ENCODE assay signal across 12 cellular contexts in genomic region chr11:67440229-67441081, GRCh38. TPM values are rescaled to one million over a fixed set of nuclear protein-coding genes. Genes with fewer than 3 reads are reported as not detected.
DNase-seq lines count a peak whose midpoint lies in the region; ATAC-seq and FAIRE-seq lines count a peak whose summit lies in the region.
"Had no signal": no experiment of that assay in that cellular context is flagged by ENCODE, and none has a peak within 500 bp of the region (broad histone marks: within the 10 kb centered on the region; RNA-seq: fewer than 3 reads in every experiment).

No MANE protein-coding gene starts in this region.

- 71 to 74% (median 73%) methylated on average over 16 to 17 of the region's 17 CpGs for WGBS in small intestine, 3 donors

- H3K4me1 Mint-ChIP-seq in activated CD4-positive, alpha-beta T cell treated with anti-CD3 and anti-CD28 coated beads, Interleukin-2, amount 10 ng/mL, durations not matched to agents 24 days and 14 days: peaks cover 48% of the 10 kb centered on the region
- H3K4me1 Mint-ChIP-seq in effector memory CD8-positive, alpha-beta T cell (ENCODE audit: low read depth in 2 of 2): peaks cover 63 to 68% of the 10 kb centered on the region in 2 donors

- H3K4me3 Mint-ChIP-seq in activated CD4-positive, alpha-beta T cell treated with anti-CD3 and anti-CD28 coated beads, Interleukin-2, amount 10 ng/mL, durations not matched to agents 24 days and 14 days: peak overlapping the region; percentile 99
- H3K4me3 Mint-ChIP-seq in effector memory CD8-positive, alpha-beta T cell: peak overlapping the region; percentile 98 to 99

- no peaks in the 10 kb centered on the region for H3K27me3 ChIP-seq in small intestine (ENCODE audit: control insufficient read depth in 2 of 2, insufficient read depth in 2 of 2, low read length in 2 of 2)
- H3K27me3 ChIP-seq: dorsolateral prefrontal cortex had no signal

- 0 out of 2 replicates have a peak overlapping the region, but pooled peaks have one; percentile 31 for H3K27ac ChIP-seq in SK-N-MC
- peak overlapping the region; percentile 11 to 42 for H3K27ac ChIP-seq in small intestine (ENCODE audit: low read depth in 1 of 2, low read length in 1 of 2)

- H3K4me3 ChIP-seq in SK-N-MC (no peak overlapping the region), small intestine (ENCODE audit: low read depth in 1 of 2, low read length in 2 of 2) (no peak overlapping the region)
- H3K4me3 ChIP-seq: mucosa of descending colon had no signal

- no peaks in the 10 kb centered on the region for H3K27me3 Mint-ChIP-seq in activated CD4-positive, alpha-beta T cell treated with anti-CD3 and anti-CD28 coated beads, Interleukin-2, amount 10 ng/mL, durations not matched to agents 24 days and 14 days
- H3K27me3 Mint-ChIP-seq in effector memory CD8-positive, alpha-beta T cell: no peaks in the 10 kb centered on the region

- H3K36me3 Mint-ChIP-seq in activated CD4-positive, alpha-beta T cell treated with anti-CD3 and anti-CD28 coated beads, Interleukin-2, amount 10 ng/mL, durations not matched to agents 24 days and 14 days (ENCODE audit: low read depth): peaks cover 37% of the 10 kb centered on the region
- peaks cover 62% of the 10 kb centered on the region for H3K36me3 Mint-ChIP-seq in effector memory CD8-positive, alpha-beta T cell (ENCODE audit: insufficient read depth)

- intact Hi-C loops in activated CD4-positive, alpha-beta T cell treated with anti-CD3 and anti-CD28 coated beads, Interleukin-2, amount 10 ng/mL, durations not matched to agents 24 days and 14 days (cut with micrococcal nuclease): no loop called here
- intact Hi-C loops in posterior vena cava (cut with DNase I): no loop called here

- H3K9me3 ChIP-seq in SK-N-MC (ENCODE audit: low read depth, low read length) (no peaks in the 10 kb centered on the region), small intestine (ENCODE audit: control insufficient read depth, low read depth) (no peaks in the 10 kb centered on the region)
- H3K9me3 ChIP-seq: mucosa of descending colon had no signal

- H3K9ac ChIP-seq in SK-N-MC (ENCODE audit: insufficient read length): no peak overlapping the region

- no peak for FAIRE-seq in small intestine (lab: Jason Lieb, UNC)
- FAIRE-seq: G401.6 had no signal

- peak overlapping the region; percentile 98 for H3K27ac Mint-ChIP-seq in activated CD4-positive, alpha-beta T cell treated with anti-CD3 and anti-CD28 coated beads, Interleukin-2, amount 10 ng/mL, durations not matched to agents 24 days and 14 days
- peak overlapping the region; percentile 94 to 97 for H3K27ac Mint-ChIP-seq in effector memory CD8-positive, alpha-beta T cell

- DNase-seq in activated CD4-positive, alpha-beta T cell treated with anti-CD3 and anti-CD28 coated beads, Interleukin-2, amount 10 ng/mL, durations not matched to agents 24 days and 14 days: no peak
- DNase-seq in activated CD4-positive, alpha-beta T cell treated with anti-CD3 and anti-CD28 coated beads for 4 hours: no peak
- DNase-seq in SK-N-MC (ENCODE audit: low read depth, low spot score) (no peak), small intestine (no peak), SK-N-DZ (ENCODE audit: low spot score) (no peak), NCI-H2029 treated with DMSO at 0.1 percent for 48 hours (lab: John Stamatoyannopoulos, UW) (no peak), posterior vena cava (ENCODE audit: low spot score) (no peak)
- no peak for DNase-seq in effector memory CD8-positive, alpha-beta T cell
- DNase-seq: dorsolateral prefrontal cortex, mucosa of descending colon, NCI-H446 treated with DMSO at 0.1 percent for 48 hours had no signal

- ATAC-seq in effector memory CD8-positive, alpha-beta T cell (replicated peaks): no peak
- ATAC-seq: mucosa of descending colon had no signal

- peaks cover 3% of the 10 kb centered on the region; the same call in 1 of the 2 replicates for H3K36me3 ChIP-seq in SK-N-MC (ENCODE audit: insufficient read depth, low read length)
- H3K36me3 ChIP-seq in small intestine (ENCODE audit: control insufficient read depth in 2 of 2, insufficient read depth in 2 of 2, low read length in 2 of 2): peaks cover 0 to 4% of the 10 kb centered on the region in 2 donors

- H3K4me1 ChIP-seq in small intestine (ENCODE audit: control insufficient read depth in 2 of 2, insufficient read depth in 1 of 2, low read depth in 1 of 2, low read length in 1 of 2): peaks cover 0 to 5% of the 10 kb centered on the region in 2 donors

- H3K9me3 Mint-ChIP-seq in activated CD4-positive, alpha-beta T cell treated with anti-CD3 and anti-CD28 coated beads, Interleukin-2, amount 10 ng/mL, durations not matched to agents 24 days and 14 days: no peaks in the 10 kb centered on the region
- H3K9me3 Mint-ChIP-seq in effector memory CD8-positive, alpha-beta T cell: no peaks in the 10 kb centered on the region

RNA-seq across cellular contexts. Expression of gene CORO1B, which starts 2.8 kb away (rescaled TPM):
- total RNA-seq in activated CD4-positive, alpha-beta T cell treated with anti-CD3 and anti-CD28 coated beads, Interleukin-2, amount 10 ng/mL, durations not matched to agents 24 days and 14 days: 251 and 259 TPM in 2 replicates
- 100 to 1,000 TPM; 109 to 208 (median 157) TPM for polyA plus RNA-seq in small intestine
- polyA plus RNA-seq in SK-N-DZ (2014; cell fraction: cytosol; rRNA removed): 48.5 and 52.3 TPM in 2 replicates
- 71.9 and 84.5 TPM in 2 replicates for polyA plus RNA-seq in SK-N-DZ (2014; cell fraction: nucleus; rRNA removed)
- 10 to 100 TPM; 62.6 to 79.7 TPM for total RNA-seq in posterior vena cava

RNA-seq across cellular contexts. Expression of gene PTPRCAP, which starts 3.0 kb away (rescaled TPM):
- total RNA-seq in activated CD4-positive, alpha-beta T cell treated with anti-CD3 and anti-CD28 coated beads, Interleukin-2, amount 10 ng/mL, durations not matched to agents 24 days and 14 days: 85.1 and 90.3 TPM in 2 replicates
- polyA plus RNA-seq in small intestine: 10 to 100 TPM; 14.1 to 34.6 (median 17.7) TPM
- polyA plus RNA-seq in SK-N-DZ (2014; cell fraction: cytosol; rRNA removed): 1.8 TPM in 1 of 2 replicates, not detected in the other
- polyA plus RNA-seq in SK-N-DZ (2014; cell fraction: nucleus; rRNA removed): 2.7 and 7.3 TPM in 2 replicates
- 1 to 10 TPM; 2.5 TPM for total RNA-seq in posterior vena cava

RNA-seq across cellular contexts. Expression of gene GPR152, which starts 12.1 kb away (rescaled TPM):
- total RNA-seq in activated CD4-positive, alpha-beta T cell treated with anti-CD3 and anti-CD28 coated beads, Interleukin-2, amount 10 ng/mL, durations not matched to agents 24 days and 14 days: not detected in 2 replicates
- not detected for polyA plus RNA-seq in small intestine
- not detected in 2 replicates for polyA plus RNA-seq in SK-N-DZ (2014; cell fraction: cytosol; rRNA removed)
- not detected in 2 replicates for polyA plus RNA-seq in SK-N-DZ (2014; cell fraction: nucleus; rRNA removed)
- not detected for total RNA-seq in posterior vena cava
- total RNA-seq: mucosa of descending colon had no signal

RNA-seq across cellular contexts. Expression of gene RPS6KB2, which starts 12.2 kb away (rescaled TPM):
- total RNA-seq in activated CD4-positive, alpha-beta T cell treated with anti-CD3 and anti-CD28 coated beads, Interleukin-2, amount 10 ng/mL, durations not matched to agents 24 days and 14 days: 79.3 and 83.1 TPM in 2 replicates
- 10 to 100 TPM; 71.0 to 88.1 (median 77.6) TPM for polyA plus RNA-seq in small intestine
- 116 and 124 TPM in 2 replicates for polyA plus RNA-seq in SK-N-DZ (2014; cell fraction: cytosol; rRNA removed)
- 201 and 220 TPM in 2 replicates for polyA plus RNA-seq in SK-N-DZ (2014; cell fraction: nucleus; rRNA removed)
- total RNA-seq in posterior vena cava: 10 to 100 TPM; 28.9 TPM

RNA-seq across cellular contexts. Expression of gene CABP4, which starts 14.7 kb away (rescaled TPM):
- 0.66 and 0.68 TPM in 2 replicates for total RNA-seq in activated CD4-positive, alpha-beta T cell treated with anti-CD3 and anti-CD28 coated beads, Interleukin-2, amount 10 ng/mL, durations not matched to agents 24 days and 14 days
- 1 to 10 TPM in 1 of 3 donors, under 1 TPM in 1, not detected in 1; 0.27 to 1.1 TPM for polyA plus RNA-seq in small intestine
- not detected in 2 replicates for polyA plus RNA-seq in SK-N-DZ (2014; cell fraction: cytosol; rRNA removed)
- polyA plus RNA-seq in SK-N-DZ (2014; cell fraction: nucleus; rRNA removed): not detected in 2 replicates
- 1 to 10 TPM; 1.2 to 2.2 TPM for total RNA-seq in posterior vena cava

Comparison
In these comparisons a context has a peak if more than half of its experiments do, and no peak if none do; other contexts are left out.
1. RNA of gene PTPRCAP, which starts 3.0 kb away (total RNA-seq): 85.1 to 90.3 TPM in activated CD4-positive, alpha-beta T cell treated with anti-CD3 and anti-CD28 coated beads, Interleukin-2, amount 10 ng/mL, durations not matched to agents 24 days and 14 days; 2.5 TPM in posterior vena cava; every median in the first group is over 10 times any median in the second.